ENCODE assay signal across 11 cellular contexts in genomic region chr6:157464653-157465535, GRCh38.
DNase-seq lines count a peak whose midpoint lies in the region; ATAC-seq and TF ChIP-seq lines count a peak whose summit lies in the region.
"Had no signal": no experiment of that assay in that cellular context is flagged by ENCODE, and none has a peak within 500 bp of the region (broad histone marks: within the 10 kb centered on the region; RNA-seq: fewer than 3 reads in every experiment).

No MANE protein-coding gene starts in this region.

- peak; percentile 44 for DNase-seq in A172 (ENCODE audit: low spot score)
- DNase-seq in activated T-helper 1 cell treated with anti-CD3 and anti-CD28 coated beads, Interleukin-12 subunit alpha, Interleukin-12 subunit beta, Interleukin-2, Interleukin-4 antibody, amounts not matched to agents 30 ng/mL and 10 ng/mL and 1 ng/mL, durations not matched to agents 14 hours and 24 hours and 36 hours (ENCODE audit: low spot score), result no peak
- DNase-seq in transverse colon, result no peak
- DNase-seq in NCI-H1694 (lab: John Stamatoyannopoulos, UW), result no peak
- DNase-seq in stimulated activated CD4-positive, alpha-beta T cell treated with anti-CD3 and anti-CD28 coated beads, Interleukin-4, amount 100 ng/mL, for 24 hours, result no peak
- DNase-seq: DMS53, Karpas-422 had no signal

- no peak for TF ChIP-seq POLR2A in transverse colon (IDR thresholded peaks at IDR 0.05)

- no peaks in the 10 kb centered on the region for H3K27me3 ChIP-seq in transverse colon

- TF ChIP-seq EP300 in transverse colon (IDR thresholded peaks at IDR 0.05; ENCODE audit: low read depth), result no peak

- H3K36me3 ChIP-seq in transverse colon, result no peaks in the 10 kb centered on the region

- intact Hi-C loops in activated T-helper 1 cell treated with anti-CD3 and anti-CD28 coated beads, Interleukin-12 subunit alpha, Interleukin-12 subunit beta, Interleukin-2, Interleukin-4 antibody, amounts not matched to agents 30 ng/mL and 10 ng/mL and 1 ng/mL, durations not matched to agents 14 hours and 24 hours and 36 hours (cut with micrococcal nuclease), result loop anchor here (1.0 to 10.0 kb wide), 8 partner anchors 9 to 420 kb away; no protein-coding TSS in a partner anchor
- intact Hi-C loops in transverse colon (cut with DNase I; ENCODE audit: low total_unique reads), result no loop called here

- WGBS in transverse colon (ENCODE audit: low coverage in 1 of 2), 2 donors, result 80 to 82% methylated on average over 5 to 11 of the region's 11 CpGs

- no peaks in the 10 kb centered on the region for H3K27me3 Mint-ChIP-seq in activated T-helper 1 cell treated with anti-CD3 and anti-CD28 coated beads, Interleukin-12 subunit alpha, Interleukin-12 subunit beta, Interleukin-2, Interleukin-4 antibody, amounts not matched to agents 30 ng/mL and 10 ng/mL and 1 ng/mL, durations not matched to agents 14 hours and 24 hours and 36 hours (ENCODE audit: insufficient read depth)

- peaks cover 9% of the 10 kb centered on the region for H3K36me3 Mint-ChIP-seq in activated T-helper 1 cell treated with anti-CD3 and anti-CD28 coated beads, Interleukin-12 subunit alpha, Interleukin-12 subunit beta, Interleukin-2, Interleukin-4 antibody, amounts not matched to agents 30 ng/mL and 10 ng/mL and 1 ng/mL, durations not matched to agents 14 hours and 24 hours and 36 hours (ENCODE audit: low read depth)

- peak overlapping the region; percentile 94 for H3K27ac Mint-ChIP-seq in activated T-helper 1 cell treated with anti-CD3 and anti-CD28 coated beads, Interleukin-12 subunit alpha, Interleukin-12 subunit beta, Interleukin-2, Interleukin-4 antibody, amounts not matched to agents 30 ng/mL and 10 ng/mL and 1 ng/mL, durations not matched to agents 14 hours and 24 hours and 36 hours

- H3K9me3 ChIP-seq in transverse colon, result no peaks in the 10 kb centered on the region

- H3K9me3 Mint-ChIP-seq in activated T-helper 1 cell treated with anti-CD3 and anti-CD28 coated beads, Interleukin-12 subunit alpha, Interleukin-12 subunit beta, Interleukin-2, Interleukin-4 antibody, amounts not matched to agents 30 ng/mL and 10 ng/mL and 1 ng/mL, durations not matched to agents 14 hours and 24 hours and 36 hours, result no peaks in the 10 kb centered on the region

- H3K4me3 ChIP-seq in transverse colon, result no peak overlapping the region

- TF ChIP-seq CTCF in transverse colon (IDR thresholded peaks at IDR 0.05), result no peak

- H3K4me3 Mint-ChIP-seq in activated T-helper 1 cell treated with anti-CD3 and anti-CD28 coated beads, Interleukin-12 subunit alpha, Interleukin-12 subunit beta, Interleukin-2, Interleukin-4 antibody, amounts not matched to agents 30 ng/mL and 10 ng/mL and 1 ng/mL, durations not matched to agents 14 hours and 24 hours and 36 hours, result peak overlapping the region; percentile 11

- no peak overlapping the region for H3K27ac ChIP-seq in transverse colon
- H3K27ac ChIP-seq: VCaP had no signal

- ATAC-seq in GM18868 (IDR thresholded peaks at IDR 0.05; ENCODE audit: unreplicated experiment) (peak; percentile 64), HG02981 (IDR thresholded peaks at IDR 0.05; ENCODE audit: unreplicated experiment) (peak; percentile 59), HG03025 (IDR thresholded peaks at IDR 0.05; ENCODE audit: low FRiP score, unreplicated experiment) (no peak)

- peaks cover 67% of the 10 kb centered on the region for H3K4me1 Mint-ChIP-seq in activated T-helper 1 cell treated with anti-CD3 and anti-CD28 coated beads, Interleukin-12 subunit alpha, Interleukin-12 subunit beta, Interleukin-2, Interleukin-4 antibody, amounts not matched to agents 30 ng/mL and 10 ng/mL and 1 ng/mL, durations not matched to agents 14 hours and 24 hours and 36 hours (ENCODE audit: low read depth)

- in situ Hi-C loops in transverse colon (cut with MboI; ENCODE audit: low pct_ligation_motif_present in 1 of 4, low pct_unique_long_range_greater_than_20kb in 1 of 4, low sequenced_read_pairs in 3 of 4), result no loop called here

- peaks cover 0 to 16% (median 5%) of the 10 kb centered on the region in 4 donors for H3K4me1 ChIP-seq in transverse colon
